Comparison of ENCODE assay signal across 1 cellular context in the genomic region with DNA sequence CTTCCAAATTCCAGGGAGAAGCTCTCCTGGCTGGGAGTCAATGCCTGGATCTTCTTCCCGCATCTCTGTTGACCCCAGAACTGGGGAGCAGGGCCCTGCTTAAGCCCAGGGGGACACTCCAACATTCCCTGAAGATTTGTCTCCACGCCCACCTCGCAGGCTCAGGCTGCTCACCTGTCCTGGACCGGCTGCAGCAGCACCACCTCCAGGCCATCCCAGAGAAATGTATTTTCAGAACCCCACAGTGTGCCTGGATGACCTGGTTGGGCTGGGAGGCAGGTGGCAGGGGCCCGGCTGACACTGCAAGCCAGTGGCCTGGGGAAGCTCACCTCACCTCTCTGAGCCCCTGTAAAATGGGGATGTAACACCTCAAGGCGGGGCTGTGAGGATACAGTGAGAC.
TF ChIP-seq lines count a peak whose summit lies in the region.

No MANE protein-coding gene starts in this region.

TF ChIP-seq in H1, 55 proteins besides CTCF, POLR2A, EP300 and RAD21:
- TF ChIP-seq CTBP2 (IDR thresholded peaks at IDR 0.05; ENCODE audit: borderline replicate concordance, insufficient read depth, insufficient read length, low read length) (no peak), CREB1 (IDR thresholded peaks at IDR 0.05) (no peak)
- TF ChIP-seq, protein P1, sequence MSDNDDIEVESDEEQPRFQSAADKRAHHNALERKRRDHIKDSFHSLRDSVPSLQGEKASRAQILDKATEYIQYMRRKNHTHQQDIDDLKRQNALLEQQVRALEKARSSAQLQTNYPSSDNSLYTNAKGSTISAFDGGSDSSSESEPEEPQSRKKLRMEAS (IDR thresholded peaks at IDR 0.05), result peak; percentile 54
